In the genomic region with DNA sequence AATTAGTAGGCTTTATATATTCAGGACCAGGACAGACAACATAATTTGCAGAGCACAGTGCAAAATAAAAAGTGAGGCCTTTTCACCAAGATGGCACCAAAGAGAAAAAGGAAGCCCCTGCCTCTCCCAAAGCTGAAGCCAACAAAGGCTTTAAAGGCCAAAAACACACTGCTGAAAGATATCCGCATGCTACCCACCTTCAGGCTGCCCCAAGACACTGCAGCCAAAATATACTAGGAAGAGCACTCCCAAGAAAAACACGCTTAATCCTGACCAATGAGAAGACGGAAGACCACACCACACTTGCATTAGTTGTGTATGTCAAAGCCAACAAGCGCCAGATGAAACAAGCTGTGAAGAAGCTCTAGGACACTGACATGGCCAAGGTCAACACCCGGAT, we compare ENCODE assay signal across 26 cellular contexts.
"Had no signal": no experiment of that assay in that cellular context is flagged by ENCODE, and none has a peak within 500 bp of the region (broad histone marks: within the 10 kb centered on the region; RNA-seq: fewer than 3 reads in every experiment).

No MANE protein-coding gene starts in this region.

- DNase-seq: activated B cell treated with CpG ODN at 0.5 μM for 24 hours; activated CD4-positive, alpha-beta T cell treated with anti-CD3 and anti-CD28 coated beads for 36 hours; activated CD8-positive, alpha-beta memory T cell treated with anti-CD3 and anti-CD28 coated beads, Interleukin-2, amount 10 ng/mL, durations not matched to agents 7 days and 5 days; activated CD8-positive, alpha-beta T cell treated with anti-CD3 and anti-CD28 coated beads, Interleukin-2, amount 10 ng/mL, durations not matched to agents 7 days and 5 days; activated effector memory CD4-positive, alpha-beta T cell treated with anti-CD3 and anti-CD28 coated beads, Interleukin-2, amount 50 U/mL, for 16 hours; activated naive CD4-positive, alpha-beta T cell treated with anti-CD3 and anti-CD28 coated beads, Interleukin-2, amount 10 ng/mL, durations not matched to agents 7 days and 5 days; activated T-cell treated with anti-CD3 and anti-CD28 coated beads for 4 hours; amniotic stem cell; brain microvascular endothelial cell; caudate nucleus; cortex of kidney; foreskin fibroblast; midbrain; naive thymus-derived CD4-positive, alpha-beta T cell; psoas muscle; stimulated activated CD4-positive, alpha-beta T cell treated with anti-CD3 and anti-CD28 coated beads, Interleukin-15, amount 100 ng/mL, for 24 hours; stimulated activated CD4-positive, alpha-beta T cell treated with anti-CD3 and anti-CD28 coated beads, Interleukin-2, amount 100 ng/mL, for 24 hours; stimulated activated naive CD4-positive, alpha-beta T cell; T-helper 17 cell; T1000; tibial artery had no signal

- H2AFZ ChIP-seq: parathyroid adenoma had no signal

- H3K27ac Mint-ChIP-seq: activated B cell treated with CpG ODN at 0.5 μM for 24 hours; activated CD4-positive, alpha-beta T cell treated with anti-CD3 and anti-CD28 coated beads for 36 hours; activated CD8-positive, alpha-beta T cell treated with anti-CD3 and anti-CD28 coated beads, Interleukin-2, amount 10 ng/mL, durations not matched to agents 7 days and 5 days; activated naive CD4-positive, alpha-beta T cell treated with anti-CD3 and anti-CD28 coated beads, Interleukin-2, amount 10 ng/mL, durations not matched to agents 7 days and 5 days; activated T-helper 1 cell treated with anti-CD3 and anti-CD28 coated beads, Interleukin-12 subunit alpha, Interleukin-12 subunit beta, Interleukin-2, Interleukin-4 antibody, amounts not matched to agents 30 ng/mL and 10 ng/mL and 1 ng/mL, durations not matched to agents 14 hours and 24 hours and 36 hours had no signal

- H3K4me1 ChIP-seq: parathyroid adenoma, suprapubic skin had no signal

- H3K36me3 ChIP-seq: brain microvascular endothelial cell had no signal

- H3K9me3 Mint-ChIP-seq: activated B cell treated with CpG ODN at 0.5 μM for 24 hours; activated naive CD4-positive, alpha-beta T cell treated with anti-CD3 and anti-CD28 coated beads, Interleukin-2, amount 10 ng/mL, durations not matched to agents 7 days and 5 days; activated T-helper 1 cell treated with anti-CD3 and anti-CD28 coated beads, Interleukin-12 subunit alpha, Interleukin-12 subunit beta, Interleukin-2, Interleukin-4 antibody, amounts not matched to agents 30 ng/mL and 10 ng/mL and 1 ng/mL, durations not matched to agents 14 hours and 24 hours and 36 hours had no signal

- FAIRE-seq: astrocyte had no signal

- H3K27me3 ChIP-seq: brain microvascular endothelial cell, suprapubic skin, tibial artery had no signal

- H3K9ac ChIP-seq: parathyroid adenoma had no signal

- H3K9me3 ChIP-seq: psoas muscle, suprapubic skin, tibial artery had no signal

- H3K27me3 Mint-ChIP-seq: activated B cell treated with CpG ODN at 0.5 μM for 24 hours; activated CD4-positive, alpha-beta T cell treated with anti-CD3 and anti-CD28 coated beads for 36 hours; activated CD8-positive, alpha-beta memory T cell treated with anti-CD3 and anti-CD28 coated beads, Interleukin-2, amount 10 ng/mL, durations not matched to agents 7 days and 5 days; activated naive CD4-positive, alpha-beta T cell treated with anti-CD3 and anti-CD28 coated beads, Interleukin-2, amount 10 ng/mL, durations not matched to agents 7 days and 5 days; naive thymus-derived CD4-positive, alpha-beta T cell; T-helper 17 cell had no signal

- ATAC-seq: activated CD4-positive, alpha-beta T cell treated with anti-CD3 and anti-CD28 coated beads for 36 hours; activated CD8-positive, alpha-beta T cell treated with anti-CD3 and anti-CD28 coated beads, Interleukin-2, amount 10 ng/mL, durations not matched to agents 7 days and 5 days; esophagus mucosa; naive thymus-derived CD4-positive, alpha-beta T cell; psoas muscle; T-helper 17 cell had no signal

- H3K27ac ChIP-seq: brain microvascular endothelial cell, parathyroid adenoma, suprapubic skin, tibial artery had no signal

- H3K4me3 Mint-ChIP-seq: activated B cell treated with CpG ODN at 0.5 μM for 24 hours; activated CD4-positive, alpha-beta T cell treated with anti-CD3 and anti-CD28 coated beads for 36 hours; activated CD8-positive, alpha-beta memory T cell treated with anti-CD3 and anti-CD28 coated beads, Interleukin-2, amount 10 ng/mL, durations not matched to agents 7 days and 5 days; activated CD8-positive, alpha-beta T cell treated with anti-CD3 and anti-CD28 coated beads, Interleukin-2, amount 10 ng/mL, durations not matched to agents 7 days and 5 days; activated naive CD4-positive, alpha-beta T cell treated with anti-CD3 and anti-CD28 coated beads, Interleukin-2, amount 10 ng/mL, durations not matched to agents 7 days and 5 days; activated T-helper 1 cell treated with anti-CD3 and anti-CD28 coated beads, Interleukin-12 subunit alpha, Interleukin-12 subunit beta, Interleukin-2, Interleukin-4 antibody, amounts not matched to agents 30 ng/mL and 10 ng/mL and 1 ng/mL, durations not matched to agents 14 hours and 24 hours and 36 hours; naive thymus-derived CD4-positive, alpha-beta T cell; T-helper 17 cell had no signal

- H3K4me3 ChIP-seq: psoas muscle, suprapubic skin, tibial artery had no signal
